In the genomic region with DNA sequence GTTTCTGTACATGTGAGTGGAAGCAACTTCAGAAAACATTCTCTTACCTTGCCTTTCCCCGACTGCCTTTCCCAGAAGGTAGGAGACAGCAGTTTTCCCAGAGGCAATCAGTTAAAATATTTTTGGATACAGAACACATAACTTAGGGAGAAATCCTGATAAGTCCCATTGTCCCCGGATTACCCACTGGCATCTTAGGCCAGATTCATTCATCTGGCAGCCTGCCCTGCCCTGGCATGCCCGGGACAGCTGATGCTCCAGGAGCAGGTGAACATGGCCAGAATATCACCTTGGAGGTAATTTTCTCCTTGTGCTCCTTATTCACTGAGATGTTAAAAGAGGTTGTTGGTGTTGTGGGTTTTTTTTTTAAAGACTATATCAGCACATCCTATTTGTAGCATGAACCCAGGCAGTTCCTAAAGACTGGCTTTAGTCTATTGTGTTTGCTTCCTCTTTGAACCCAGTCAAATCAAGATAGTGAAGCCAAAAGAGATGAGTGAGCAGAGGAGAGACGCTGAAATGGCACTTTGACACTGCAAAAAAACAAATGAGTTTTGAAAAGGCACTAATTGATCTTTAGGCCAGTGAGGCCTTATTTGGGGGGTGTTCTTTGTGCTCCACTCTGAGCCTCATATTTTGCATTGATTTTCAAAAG, we compare ENCODE assay signal across 23 cellular contexts.
DNase-seq lines count a peak whose midpoint lies in the region; ATAC-seq and TF ChIP-seq lines count a peak whose summit lies in the region.
"Had no signal": no experiment of that assay in that cellular context is flagged by ENCODE, and none has a peak within 500 bp of the region (broad histone marks: within the 10 kb centered on the region; RNA-seq: fewer than 3 reads in every experiment).

No MANE protein-coding gene starts in this region.

- intact Hi-C loops in right lobe of liver (cut with DNase I): no loop called here

- peak overlapping the region in 2 of 3 donors; percentile 29 to 34 for H3K27ac ChIP-seq in right lobe of liver
- H3K27ac ChIP-seq: Peyer's patch, thoracic aorta, VCaP had no signal

- DNase-seq in DMS79 treated with DMSO at 0.1 percent for 48 hours (lab: John Stamatoyannopoulos, UW): peak; percentile 61
- peak; percentile 70 for DNase-seq in NCI-H2171 treated with DMSO at 0.1 percent for 48 hours (lab: John Stamatoyannopoulos, UW)
- peak; percentile 9 for DNase-seq in epithelial cell of esophagus (ENCODE audit: low read depth)
- DNase-seq in right lobe of liver: peak; percentile 51 to 78 (median 76)
- DNase-seq in COLO829 (ENCODE audit: low spot score): no peak
- DNase-seq in activated gamma-delta T cell (lab: John Stamatoyannopoulos, UW): no peak
- DNase-seq: activated CD4-positive, alpha-beta T cell treated with anti-CD3 and anti-CD28 coated beads, Interleukin-2, amount 10 ng/mL, durations not matched to agents 24 days and 14 days; activated naive CD8-positive, alpha-beta T cell treated with anti-CD3 and anti-CD28 coated beads for 36 hours; C1 segment of cervical spinal cord; GDM1; glutamatergic neuron; MG63; NCI-H345; NK-92 treated with Interleukin-12 subunit alpha and Interleukin-12 subunit beta, amount 100 ng/mL, for 24 hours; Peyer's patch; stimulated activated CD4-positive, alpha-beta T cell treated with anti-CD3 and anti-CD28 coated beads, Interleukin-1b, Interleukin-23, amount 100 ng/mL, for 48 hours had no signal

- peak; percentile 49 to 77 (median 70) for ATAC-seq in right lobe of liver
- no peak for ATAC-seq in GM19463 (IDR thresholded peaks at IDR 0.05; ENCODE audit: unreplicated experiment)
- ATAC-seq in GM21786 (IDR thresholded peaks at IDR 0.05; ENCODE audit: unreplicated experiment): no peak
- ATAC-seq: activated T-helper 17 cell treated with anti-CD3 and anti-CD28 coated beads, Interleukin-2, amount 50 U/mL, for 72 hours; natural killer cell treated with Interleukin-12 subunit alpha and Interleukin-12 subunit beta and Interleukin-15 and Interleukin-18, amount 100 ng/mL, for 72 hours; stimulated activated effector memory CD8-positive, alpha-beta T cell treated with anti-CD3 and anti-CD28 coated beads, Interleukin-12 subunit alpha, Interleukin-12 subunit beta, amount 100 ng/mL, for 72 hours had no signal

- no peaks in the 10 kb centered on the region for H3K9me3 ChIP-seq in right lobe of liver
- H3K9me3 ChIP-seq: MG63, Peyer's patch, thoracic aorta had no signal

- peaks cover 0 to 16% (median 8%) of the 10 kb centered on the region in 4 donors for H3K4me1 ChIP-seq in right lobe of liver
- H3K4me1 ChIP-seq: Peyer's patch had no signal

- WGBS in right lobe of liver (ENCODE audit: insufficient coverage, low coverage, low lambda C conversion rate, missing lambda C conversion rate): 16% methylated on average over 3 of the region's 4 CpGs

- no peak overlapping the region for H3K4me3 ChIP-seq in epithelial cell of esophagus (ENCODE audit: low read length)
- no peak overlapping the region for H3K4me3 ChIP-seq in right lobe of liver
- H3K4me3 ChIP-seq: MG63, Peyer's patch, thoracic aorta had no signal

- no peak for TF ChIP-seq POLR2A in right lobe of liver (IDR thresholded peaks at IDR 0.05)

- no peaks in the 10 kb centered on the region for H3K36me3 ChIP-seq in right lobe of liver
- H3K36me3 ChIP-seq: MG63, Peyer's patch, thoracic aorta had no signal

- TF ChIP-seq CTCF in epithelial cell of esophagus (IDR thresholded peaks at IDR 0.05; ENCODE audit: insufficient read depth, low read depth, low read length, missing control alignments) (no peak), right lobe of liver (IDR thresholded peaks at IDR 0.05) (no peak)

- no peaks in the 10 kb centered on the region for H3K27me3 ChIP-seq in right lobe of liver
- H3K27me3 ChIP-seq: MG63, Peyer's patch had no signal

Comparison
In these comparisons a context has a peak if more than half of its experiments do, and no peak if none do; other contexts are left out.
1. DNase-seq: peak in DMS79 treated with DMSO at 0.1 percent for 48 hours (single experiment), NCI-H2171 treated with DMSO at 0.1 percent for 48 hours (single experiment), epithelial cell of esophagus (single experiment) and right lobe of liver (3 of 3); none in COLO829 (single experiment) and activated gamma-delta T cell (single experiment).
2. ATAC-seq: peak in right lobe of liver (4 of 4); none in GM19463 (single experiment) and GM21786 (single experiment).